8 cellular contexts compared by ENCODE assay signal in genomic region chr2:231228223-231228622, GRCh38. TPM values are rescaled to one million over a fixed set of nuclear protein-coding genes. Genes with fewer than 3 reads are reported as not detected.
DNase-seq lines count a peak whose midpoint lies in the region; ATAC-seq and TF ChIP-seq lines count a peak whose summit lies in the region.

No MANE protein-coding gene starts in this region.

- H3K27me3 ChIP-seq in HUES48 (ENCODE audit: control insufficient read depth, insufficient read depth, low read length) (no peaks in the 10 kb centered on the region), lower lobe of right lung (ENCODE audit: low read depth) (no peaks in the 10 kb centered on the region), mammary epithelial cell (ENCODE audit: insufficient read depth, low read length) (no peaks in the 10 kb centered on the region)

- no peak overlapping the region for H3K9ac ChIP-seq in HUES48 (ENCODE audit: low read depth, low read length)
- H3K9ac ChIP-seq in mammary epithelial cell (ENCODE audit: insufficient read depth, low read length), result no peak overlapping the region

- no peak overlapping the region for H3K4me2 ChIP-seq in mammary epithelial cell (ENCODE audit: insufficient read depth, low read depth, low read length)

- no peaks in the 10 kb centered on the region for H3K79me2 ChIP-seq in mammary epithelial cell (ENCODE audit: insufficient read depth, low read length)

- CTCF ChIA-PET in mammary epithelial cell (lab: Charles Lee; ENCODE audit: low non-redundant PET), result no interaction called here

- H3K36me3 ChIP-seq in HUES48 (ENCODE audit: control insufficient read depth, insufficient read depth, low read length), result peaks cover 14% of the 10 kb centered on the region
- H3K36me3 ChIP-seq in lower lobe of right lung, result peaks cover 4% of the 10 kb centered on the region
- no peaks in the 10 kb centered on the region for H3K36me3 ChIP-seq in mammary epithelial cell (ENCODE audit: insufficient read depth, low read length)

- H2AFZ ChIP-seq in mammary epithelial cell (ENCODE audit: low read depth, low read length), result no peak overlapping the region

- in situ Hi-C loops in mammary epithelial cell (cut with MboI; ENCODE audit: low sequenced_read_pairs in 2 of 2), result loop anchor here (5.0 to 10.0 kb wide), 2 partner anchors 184 to 187 kb away; no protein-coding TSS in a partner anchor

- H3K4me3 ChIP-seq in HUES48 (ENCODE audit: low read depth, low read length) (no peak overlapping the region), lower lobe of right lung (no peak overlapping the region), mammary epithelial cell (replicated peaks in 1 of 3; ENCODE audit: insufficient read depth in 1 of 3, low read depth in 2 of 3, low read length in 3 of 3) (no peak overlapping the region)

- TF ChIP-seq CTCF in lower lobe of right lung (IDR thresholded peaks at IDR 0.05), result no peak
- no peak for TF ChIP-seq CTCF in mammary epithelial cell (conservative IDR thresholded peaks at IDR 0.05 in 1 of 2, IDR thresholded peaks at IDR 0.05 in 1 of 2; ENCODE audit: extremely low read depth in 1 of 2, insufficient read depth in 1 of 2, low read depth in 1 of 2, low read length in 2 of 2)

- DNase-seq in lower lobe of right lung (no peak), activated T-cell treated with anti-CD3 and anti-CD28 coated beads for 4 hours (no peak), mammary epithelial cell (no peak), NCI-H446 treated with DMSO at 0.1 percent for 48 hours (lab: John Stamatoyannopoulos, UW) (no peak)
- no peak for DNase-seq in activated CD4-positive, alpha-beta T cell treated with anti-CD3 and anti-CD28 coated beads, Interleukin-2, amount 50 U/mL, for 4 hours

- H3K4me1 ChIP-seq in HUES48 (ENCODE audit: control insufficient read depth, insufficient read depth, low read length) (peaks cover 16% of the 10 kb centered on the region; the same call in 1 of the 2 replicates), lower lobe of right lung (peaks cover 20% of the 10 kb centered on the region), mammary epithelial cell (ENCODE audit: insufficient read depth, low read length) (no peaks in the 10 kb centered on the region)

- H3K9me3 ChIP-seq in HUES48 (ENCODE audit: control insufficient read depth, insufficient read depth, low read length) (no peaks in the 10 kb centered on the region), lower lobe of right lung (no peaks in the 10 kb centered on the region), mammary epithelial cell (replicated peaks; ENCODE audit: insufficient read depth, low read length) (no peaks in the 10 kb centered on the region)

- H4K20me1 ChIP-seq in mammary epithelial cell (ENCODE audit: insufficient read depth, low read length), result no peaks in the 10 kb centered on the region

- no TSS peak for BruUV-seq in mammary epithelial cell (replicated peaks; lab: Mats Ljungman, UMichigan)

- peak overlapping the region; percentile 34 for H3K27ac ChIP-seq in HUES48 (ENCODE audit: low read depth, low read length)
- H3K27ac ChIP-seq in lower lobe of right lung, result peak overlapping the region; percentile 57
- H3K27ac ChIP-seq in mammary epithelial cell (ENCODE audit: insufficient read depth, low read depth, low read length), result no peak overlapping the region

- peak; percentile 80 for ATAC-seq in GM18502 (IDR thresholded peaks at IDR 0.05; ENCODE audit: poor library complexity, unreplicated experiment)
- peak; percentile 70 for ATAC-seq in GM21737 (IDR thresholded peaks at IDR 0.05; ENCODE audit: unreplicated experiment)
- peak; percentile 17 to 39 for ATAC-seq in lower lobe of right lung

- 68% methylated on average over 9 of the region's 9 CpGs for WGBS in mammary epithelial cell (ENCODE audit: low coverage, missing lambda C conversion rate)

- dilution Hi-C loops in mammary epithelial cell (cut with HindIII; ENCODE audit: low sequenced_read_pairs), result loop anchor here (5.0 kb wide), 4 partner anchors 44 to 189 kb away; no protein-coding TSS in a partner anchor

- intact Hi-C loops in lower lobe of right lung (cut with DNase I) (no loop called here), mammary epithelial cell (cut with micrococcal nuclease) (loop anchor here (5.0 kb wide), 1 partner anchor 329 kb away; no protein-coding TSS in a partner anchor)

RNA-seq across cellular contexts. Expression of gene ARMC9, which starts 29.8 kb away (rescaled TPM):
- total RNA-seq in lower lobe of right lung (43.1 TPM), mammary epithelial cell (10 to 100 TPM; 25.0 to 43.5 TPM)
- 21.0 TPM for polyA plus RNA-seq in mammary epithelial cell
- polyA minus RNA-seq in mammary epithelial cell, result 19.1 TPM

Comparison
In these comparisons a context has a peak if more than half of its experiments do, and no peak if none do; other contexts are left out.
1. ATAC-seq: peak in every context shown above with its lines; median percentile 80 in GM18502; 70 in GM21737; 28 in lower lobe of right lung.